In genomic region chr1:174742805-174743653, GRCh38 we compare ENCODE assay signal across 18 cellular contexts.
DNase-seq lines count a peak whose midpoint lies in the region; ATAC-seq and TF ChIP-seq lines count a peak whose summit lies in the region.
"Had no signal": no experiment of that assay in that cellular context is flagged by ENCODE, and none has a peak within 500 bp of the region (broad histone marks: within the 10 kb centered on the region; RNA-seq: fewer than 3 reads in every experiment).

No MANE protein-coding gene starts in this region.

- 61% methylated on average over 3 of the region's 3 CpGs for WGBS in mammary epithelial cell (ENCODE audit: low coverage, missing lambda C conversion rate)
- WGBS in prostate gland: 76% methylated on average over 3 of the region's 3 CpGs

- intact Hi-C loops in mammary epithelial cell (cut with micrococcal nuclease): loop anchor here (5.0 kb wide), 1 partner anchor 1996 kb away; no protein-coding TSS in a partner anchor
- intact Hi-C loops in MCF 10A (cut with micrococcal nuclease): no loop called here
- intact Hi-C loops in prostate gland (cut with DNase I): no loop called here

- H3K36me3 Mint-ChIP-seq in MCF 10A (ENCODE audit: insufficient read depth, unreplicated experiment): no peaks in the 10 kb centered on the region
- H3K36me3 Mint-ChIP-seq: activated naive CD4-positive, alpha-beta T cell treated with anti-CD3 and anti-CD28 coated beads, Interleukin-2, amount 10 ng/mL, durations not matched to agents 7 days and 5 days had no signal

- no peaks in the 10 kb centered on the region for H3K27me3 Mint-ChIP-seq in MCF 10A (ENCODE audit: insufficient read depth, unreplicated experiment)
- H3K27me3 Mint-ChIP-seq: activated naive CD4-positive, alpha-beta T cell treated with anti-CD3 and anti-CD28 coated beads, Interleukin-2, amount 10 ng/mL, durations not matched to agents 7 days and 5 days; stimulated activated naive CD8-positive, alpha-beta T cell treated with anti-CD3 and anti-CD28 coated beads, Interleukin-15, amount 100 ng/mL, for 72 hours had no signal

- BruUV-seq in mammary epithelial cell (replicated peaks; lab: Mats Ljungman, UMichigan): no TSS peak
- no TSS peak for BruUV-seq in MCF 10A (replicated peaks; lab: Mats Ljungman, UMichigan)

- H3K79me2 ChIP-seq in mammary epithelial cell (ENCODE audit: insufficient read depth, low read length): no peaks in the 10 kb centered on the region

- in situ Hi-C loops in mammary epithelial cell (cut with MboI; ENCODE audit: low sequenced_read_pairs in 2 of 2): loop anchor here in 1 of 2 donors (5.0 to 25.0 kb wide), 2 partner anchors 481 to 656 kb away; no protein-coding TSS in a partner anchor
- in situ Hi-C loops in astrocyte of the spinal cord (cut with HindIII; ENCODE audit: low sequenced_read_pairs): loop anchor here (25.0 kb wide), 1 partner anchor 481 kb away; no protein-coding TSS in a partner anchor

- H3K36me3 ChIP-seq in mammary epithelial cell (ENCODE audit: insufficient read depth, low read length): no peaks in the 10 kb centered on the region
- no peaks in the 10 kb centered on the region for H3K36me3 ChIP-seq in effector memory CD4-positive, alpha-beta T cell (ENCODE audit: control insufficient read depth, insufficient read depth, low read length)
- no peaks in the 10 kb centered on the region for H3K36me3 ChIP-seq in prostate gland
- H3K36me3 ChIP-seq: right atrium auricular region, upper lobe of right lung had no signal

- H3K4me3 ChIP-seq in mammary epithelial cell (replicated peaks in 1 of 3; ENCODE audit: insufficient read depth in 1 of 3, low read depth in 2 of 3, low read length in 3 of 3) (no peak overlapping the region), astrocyte of the spinal cord (ENCODE audit: low read depth, low read length) (no peak overlapping the region), prostate gland (no peak overlapping the region)
- no peak overlapping the region for H3K4me3 ChIP-seq in effector memory CD4-positive, alpha-beta T cell (ENCODE audit: insufficient read depth, low read depth, low read length, poor library complexity, severe bottlenecking)
- H3K4me3 ChIP-seq: coronary artery, right atrium auricular region, upper lobe of right lung had no signal

- H3K4me3 Mint-ChIP-seq in MCF 10A (ENCODE audit: unreplicated experiment): no peak overlapping the region
- H3K4me3 Mint-ChIP-seq: activated naive CD4-positive, alpha-beta T cell treated with anti-CD3 and anti-CD28 coated beads, Interleukin-2, amount 10 ng/mL, durations not matched to agents 7 days and 5 days; stimulated activated naive CD8-positive, alpha-beta T cell treated with anti-CD3 and anti-CD28 coated beads, Interleukin-15, amount 100 ng/mL, for 72 hours had no signal

- no peak overlapping the region for H3K4me2 ChIP-seq in mammary epithelial cell (ENCODE audit: insufficient read depth, low read depth, low read length)

- no peaks in the 10 kb centered on the region for H4K20me1 ChIP-seq in mammary epithelial cell (ENCODE audit: insufficient read depth, low read length)

- DNase-seq in mammary epithelial cell: peak; percentile 11
- no peak for DNase-seq in MCF 10A (ENCODE audit: unreplicated experiment)
- peak; percentile 72 for DNase-seq in OCI-M1 (lab: John Stamatoyannopoulos, UW)
- peak; percentile 9 for DNase-seq in astrocyte of the spinal cord (ENCODE audit: low read depth, low spot score)
- no peak for DNase-seq in effector memory CD4-positive, alpha-beta T cell
- DNase-seq in dermis blood vessel endothelial cell: no peak
- DNase-seq in prostate gland (ENCODE audit: low spot score): no peak
- DNase-seq: 8988T; activated naive CD4-positive, alpha-beta T cell treated with anti-CD3 and anti-CD28 coated beads, Interleukin-2, amount 10 ng/mL, durations not matched to agents 7 days and 5 days; activated T-cell treated with anti-CD3 and anti-CD28 coated beads for 4 hours; nucleus accumbens; stimulated activated naive CD8-positive, alpha-beta T cell treated with anti-CD3 and anti-CD28 coated beads, Interleukin-15, amount 100 ng/mL, for 72 hours; T-helper 9 cell; upper lobe of right lung had no signal

- H3K27me3 ChIP-seq in mammary epithelial cell (ENCODE audit: insufficient read depth, low read length) (no peaks in the 10 kb centered on the region), prostate gland (replicated peaks; ENCODE audit: insufficient read depth) (no peaks in the 10 kb centered on the region)
- H3K27me3 ChIP-seq in effector memory CD4-positive, alpha-beta T cell (replicated peaks; ENCODE audit: control insufficient read depth, insufficient read depth, low read length, poor library complexity, severe bottlenecking): no peaks in the 10 kb centered on the region
- H3K27me3 ChIP-seq: right atrium auricular region, upper lobe of right lung had no signal

- no peak overlapping the region for H3K9ac ChIP-seq in mammary epithelial cell (ENCODE audit: insufficient read depth, low read length)

- POLR2A ChIA-PET in MCF 10A (lab: Yijun Ruan, JAX): interaction anchor here (0.6 kb wide), 1 partner anchor 257 kb away, joined by 3 read pairs; no protein-coding TSS in a partner anchor

- TF ChIP-seq POLR2A in prostate gland (IDR thresholded peaks at IDR 0.05): no peak

- H3K27ac Mint-ChIP-seq in MCF 10A (ENCODE audit: low read depth, unreplicated experiment): no peak overlapping the region
- H3K27ac Mint-ChIP-seq: activated naive CD4-positive, alpha-beta T cell treated with anti-CD3 and anti-CD28 coated beads, Interleukin-2, amount 10 ng/mL, durations not matched to agents 7 days and 5 days; stimulated activated naive CD8-positive, alpha-beta T cell treated with anti-CD3 and anti-CD28 coated beads, Interleukin-15, amount 100 ng/mL, for 72 hours had no signal

- CTCF ChIA-PET in mammary epithelial cell (lab: Charles Lee; ENCODE audit: low non-redundant PET): interaction anchor here (1.4 kb wide), 1 partner anchor 481 kb away, joined by 5 read pairs; no protein-coding TSS in a partner anchor
- CTCF ChIA-PET in MCF 10A (lab: Yijun Ruan, JAX): interaction anchor here (0.6 to 11.6 kb wide), 23 partner anchors 8 to 1540 kb away, joined by 3 to 190 read pairs (median 3); no protein-coding TSS in a partner anchor

- H3K9me3 ChIP-seq in mammary epithelial cell (replicated peaks; ENCODE audit: insufficient read depth, low read length) (no peaks in the 10 kb centered on the region), prostate gland (no peaks in the 10 kb centered on the region)
- H3K9me3 ChIP-seq in effector memory CD4-positive, alpha-beta T cell (ENCODE audit: control insufficient read depth, low read length): no peaks in the 10 kb centered on the region
- H3K9me3 ChIP-seq: right atrium auricular region, upper lobe of right lung had no signal

- no peaks in the 10 kb centered on the region for H3K4me1 Mint-ChIP-seq in MCF 10A (ENCODE audit: insufficient read depth, unreplicated experiment)
- H3K4me1 Mint-ChIP-seq: activated naive CD4-positive, alpha-beta T cell treated with anti-CD3 and anti-CD28 coated beads, Interleukin-2, amount 10 ng/mL, durations not matched to agents 7 days and 5 days; stimulated activated naive CD8-positive, alpha-beta T cell treated with anti-CD3 and anti-CD28 coated beads, Interleukin-15, amount 100 ng/mL, for 72 hours had no signal

- H3K4me1 ChIP-seq in mammary epithelial cell (ENCODE audit: insufficient read depth, low read length): no peaks in the 10 kb centered on the region
- H3K4me1 ChIP-seq in effector memory CD4-positive, alpha-beta T cell (ENCODE audit: control insufficient read depth, insufficient read depth, low read length, poor library complexity, severe bottlenecking): no peaks in the 10 kb centered on the region
- no peaks in the 10 kb centered on the region for H3K4me1 ChIP-seq in prostate gland (replicated peaks)
- H3K4me1 ChIP-seq: right atrium auricular region, upper lobe of right lung had no signal

- no peak overlapping the region for H2AFZ ChIP-seq in mammary epithelial cell (ENCODE audit: low read depth, low read length)

- TF ChIP-seq CTCF in mammary epithelial cell (conservative IDR thresholded peaks at IDR 0.05 in 1 of 2, IDR thresholded peaks at IDR 0.05 in 1 of 2; ENCODE audit: extremely low read depth in 1 of 2, insufficient read depth in 1 of 2, low read depth in 1 of 2, low read length in 2 of 2) (no peak), MCF 10A (IDR thresholded peaks at IDR 0.05; ENCODE audit: unreplicated experiment) (no peak), astrocyte of the spinal cord (IDR thresholded peaks at IDR 0.05; ENCODE audit: low read depth, low read length) (no peak), prostate gland (IDR thresholded peaks at IDR 0.05) (no peak)

- H3K27ac ChIP-seq in mammary epithelial cell (ENCODE audit: insufficient read depth, low read depth, low read length) (no peak overlapping the region), prostate gland (no peak overlapping the region)
- no peak overlapping the region for H3K27ac ChIP-seq in effector memory CD4-positive, alpha-beta T cell (ENCODE audit: insufficient read depth, low read length, poor library complexity, severe bottlenecking)
- H3K27ac ChIP-seq: coronary artery, right atrium auricular region, upper lobe of right lung had no signal

- H3K9me3 Mint-ChIP-seq in MCF 10A (ENCODE audit: unreplicated experiment): no peaks in the 10 kb centered on the region
- H3K9me3 Mint-ChIP-seq: activated naive CD4-positive, alpha-beta T cell treated with anti-CD3 and anti-CD28 coated beads, Interleukin-2, amount 10 ng/mL, durations not matched to agents 7 days and 5 days; stimulated activated naive CD8-positive, alpha-beta T cell treated with anti-CD3 and anti-CD28 coated beads, Interleukin-15, amount 100 ng/mL, for 72 hours had no signal

- no peak for ATAC-seq in HG03039 (IDR thresholded peaks at IDR 0.05; ENCODE audit: unreplicated experiment)
- ATAC-seq: HCT116; stimulated activated naive CD8-positive, alpha-beta T cell treated with anti-CD3 and anti-CD28 coated beads, Interleukin-15, amount 100 ng/mL, for 72 hours had no signal

- dilution Hi-C loops in mammary epithelial cell (cut with HindIII; ENCODE audit: low sequenced_read_pairs): loop anchor here (25.0 kb wide), 1 partner anchor 456 kb away; no protein-coding TSS in a partner anchor

Comparison
In these comparisons a context has a peak if more than half of its experiments do, and no peak if none do; other contexts are left out.
1. DNase-seq: peak in mammary epithelial cell (single experiment), OCI-M1 (single experiment) and astrocyte of the spinal cord (single experiment); none in MCF 10A (single experiment), effector memory CD4-positive, alpha-beta T cell (0 of 3), dermis blood vessel endothelial cell (single experiment) and prostate gland (single experiment).